Comparison of ENCODE assay signal across 16 cellular contexts in the genomic region with DNA sequence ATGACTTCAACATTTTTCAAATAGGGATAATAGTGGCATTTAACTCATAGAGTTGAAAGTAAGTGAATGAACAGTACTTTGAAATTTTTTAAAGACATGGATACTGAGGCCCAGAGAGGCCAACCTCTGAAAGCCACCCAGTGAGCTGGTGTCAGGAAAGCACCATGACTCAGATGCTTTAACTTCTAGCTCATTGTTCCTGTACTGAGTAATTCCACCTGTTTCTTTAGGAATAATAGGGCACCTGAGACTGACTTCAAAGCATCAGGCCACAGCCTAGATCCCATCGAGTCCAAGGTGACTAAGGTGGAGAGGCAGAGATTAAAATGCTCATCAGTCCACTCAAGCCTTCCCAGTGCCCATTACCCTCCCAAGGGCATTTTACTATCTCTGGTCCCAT.
DNase-seq lines count a peak whose midpoint lies in the region; ATAC-seq and TF ChIP-seq lines count a peak whose summit lies in the region.
"Had no signal": no experiment of that assay in that cellular context is flagged by ENCODE, and none has a peak within 500 bp of the region (broad histone marks: within the 10 kb centered on the region; RNA-seq: fewer than 3 reads in every experiment).

No MANE protein-coding gene starts in this region.

- no peak for TF ChIP-seq CTCF in epithelial cell of esophagus (IDR thresholded peaks at IDR 0.05; ENCODE audit: insufficient read depth, low read depth, low read length, missing control alignments)

- no peak overlapping the region for H2BK15ac ChIP-seq in mesendoderm (replicated peaks; ENCODE audit: low read depth)

- H3K56ac ChIP-seq in mesendoderm (ENCODE audit: low read length), result no peak overlapping the region

- no peaks in the 10 kb centered on the region for H3K4me1 Mint-ChIP-seq in activated CD4-positive, alpha-beta T cell treated with anti-CD3 and anti-CD28 coated beads, Interleukin-2, amount 10 ng/mL, durations not matched to agents 24 days and 14 days
- H3K4me1 Mint-ChIP-seq: CD8-positive, alpha-beta memory T cell had no signal

- H2BK5ac ChIP-seq in mesendoderm (ENCODE audit: low read length), result no peak overlapping the region

- H3K36me3 Mint-ChIP-seq in activated CD4-positive, alpha-beta T cell treated with anti-CD3 and anti-CD28 coated beads, Interleukin-2, amount 10 ng/mL, durations not matched to agents 24 days and 14 days (ENCODE audit: low read depth), result no peaks in the 10 kb centered on the region
- H3K36me3 Mint-ChIP-seq: CD8-positive, alpha-beta memory T cell had no signal

- H3K4me3 ChIP-seq in epithelial cell of esophagus (ENCODE audit: low read length) (no peak overlapping the region), mesendoderm (ENCODE audit: low read length) (no peak overlapping the region)
- H3K4me3 ChIP-seq: BLaER1, GM12878, HAP-1 had no signal

- H2AK5ac ChIP-seq in mesendoderm (ENCODE audit: low read length), result no peak overlapping the region

- H3K27ac Mint-ChIP-seq in activated CD4-positive, alpha-beta T cell treated with anti-CD3 and anti-CD28 coated beads, Interleukin-2, amount 10 ng/mL, durations not matched to agents 24 days and 14 days, result no peak overlapping the region

- H3K27ac ChIP-seq in mesendoderm (ENCODE audit: low read depth, low read length), result no peak overlapping the region
- H3K27ac ChIP-seq: BLaER1 had no signal

- H3K4ac ChIP-seq in mesendoderm (ENCODE audit: low read depth, low read length), result no peak overlapping the region

- H4K5ac ChIP-seq in mesendoderm (ENCODE audit: low read length), result no peak overlapping the region

- no peaks in the 10 kb centered on the region for H3K36me3 ChIP-seq in mesendoderm (ENCODE audit: control insufficient read depth, insufficient read depth, low read length)
- H3K36me3 ChIP-seq: BLaER1, HAP-1 had no signal

- intact Hi-C loops in activated CD4-positive, alpha-beta T cell treated with anti-CD3 and anti-CD28 coated beads, Interleukin-2, amount 10 ng/mL, durations not matched to agents 24 days and 14 days (cut with micrococcal nuclease), result no loop called here

- H3K4me3 Mint-ChIP-seq in activated CD4-positive, alpha-beta T cell treated with anti-CD3 and anti-CD28 coated beads, Interleukin-2, amount 10 ng/mL, durations not matched to agents 24 days and 14 days, result no peak overlapping the region
- H3K4me3 Mint-ChIP-seq: CD8-positive, alpha-beta memory T cell had no signal

- WGBS in mesendoderm (ENCODE audit: extremely low coverage, insufficient coverage, low lambda C conversion rate), result no CpG with 5 or more reads among the region's 1 CpG

- H3K79me2 ChIP-seq in mesendoderm (ENCODE audit: control insufficient read depth, insufficient read depth, low read length), result no peaks in the 10 kb centered on the region

- no peak for ATAC-seq in GM19324 (IDR thresholded peaks at IDR 0.05; ENCODE audit: low FRiP score, unreplicated experiment)
- ATAC-seq: GM12878 had no signal

- H3K23ac ChIP-seq in mesendoderm (ENCODE audit: low read length), result no peak overlapping the region

- no peak overlapping the region for H3K4me2 ChIP-seq in mesendoderm (ENCODE audit: low read length)
- H3K4me2 ChIP-seq: BLaER1 had no signal

- H3K4me1 ChIP-seq in mesendoderm (ENCODE audit: control insufficient read depth, low read depth, low read length), result no peaks in the 10 kb centered on the region
- H3K4me1 ChIP-seq: BLaER1, Caco-2, HAP-1 had no signal

- H3K18ac ChIP-seq in mesendoderm (ENCODE audit: low read length), result no peak overlapping the region

- H3K27me3 ChIP-seq in mesendoderm (ENCODE audit: insufficient read depth, low read length, poor library complexity), result no peaks in the 10 kb centered on the region
- H3K27me3 ChIP-seq: BLaER1 had no signal

- H3K9ac ChIP-seq in mesendoderm (ENCODE audit: low read length), result no peak overlapping the region
- H3K9ac ChIP-seq: BLaER1 had no signal

- H2BK120ac ChIP-seq in mesendoderm (ENCODE audit: low read depth, low read length), result no peak overlapping the region

- peak; percentile 23 for DNase-seq in activated CD4-positive, alpha-beta T cell treated with anti-CD3 and anti-CD28 coated beads, Interleukin-2, amount 10 ng/mL, durations not matched to agents 24 days and 14 days
- DNase-seq in activated CD4-positive, alpha-beta T cell treated with anti-CD3 and anti-CD28 coated beads for 1 hour, result no peak
- peak; percentile 7 for DNase-seq in HPDE6-E6E7 (ENCODE audit: extremely low spot score)
- DNase-seq in epithelial cell of esophagus (ENCODE audit: low read depth), result peak; percentile 60
- peak; percentile 0 for DNase-seq in mesendoderm
- no peak for DNase-seq in DMS79 (lab: John Stamatoyannopoulos, UW)
- DNase-seq in NCI-H1092 treated with DMSO at 0.1 percent for 48 hours (lab: John Stamatoyannopoulos, UW), result no peak
- DNase-seq: 8988T; AML-193; Caco-2; CD8-positive, alpha-beta memory T cell; GOT3 had no signal

- H3K79me1 ChIP-seq in mesendoderm (ENCODE audit: low read length), result no peaks in the 10 kb centered on the region

- no peaks in the 10 kb centered on the region for H3K27me3 Mint-ChIP-seq in activated CD4-positive, alpha-beta T cell treated with anti-CD3 and anti-CD28 coated beads, Interleukin-2, amount 10 ng/mL, durations not matched to agents 24 days and 14 days
- H3K27me3 Mint-ChIP-seq: CD8-positive, alpha-beta memory T cell had no signal

- H4K8ac ChIP-seq in mesendoderm (ENCODE audit: low read depth, low read length), result no peak overlapping the region

- no peaks in the 10 kb centered on the region for H3K9me3 Mint-ChIP-seq in activated CD4-positive, alpha-beta T cell treated with anti-CD3 and anti-CD28 coated beads, Interleukin-2, amount 10 ng/mL, durations not matched to agents 24 days and 14 days

Comparison
In these comparisons a context has a peak if more than half of its experiments do, and no peak if none do; other contexts are left out.
1. DNase-seq: peak in activated CD4-positive, alpha-beta T cell treated with anti-CD3 and anti-CD28 coated beads, Interleukin-2, amount 10 ng/mL, durations not matched to agents 24 days and 14 days (single experiment), HPDE6-E6E7 (single experiment), epithelial cell of esophagus (single experiment) and mesendoderm (single experiment); none in activated CD4-positive, alpha-beta T cell treated with anti-CD3 and anti-CD28 coated beads for 1 hour (single experiment), DMS79 (single experiment) and NCI-H1092 treated with DMSO at 0.1 percent for 48 hours (single experiment).